25 cellular contexts compared by ENCODE assay signal in genomic region chr2:27238976-27239375, GRCh38. TPM values are rescaled to one million over a fixed set of nuclear protein-coding genes. Genes with fewer than 3 reads are reported as not detected.
DNase-seq lines count a peak whose midpoint lies in the region; ATAC-seq and TF ChIP-seq lines count a peak whose summit lies in the region.
"Had no signal": no experiment of that assay in that cellular context is flagged by ENCODE, and none has a peak within 500 bp of the region (broad histone marks: within the 10 kb centered on the region; RNA-seq: fewer than 3 reads in every experiment).

No MANE protein-coding gene starts in this region.

- H3K9me3 Mint-ChIP-seq in effector memory CD8-positive, alpha-beta T cell: no peaks in the 10 kb centered on the region
- H3K9me3 Mint-ChIP-seq: CD4-positive, alpha-beta T cell; CD8-positive, alpha-beta T cell had no signal

- no peak for TF ChIP-seq CTCF in left ventricle myocardium inferior (IDR thresholded peaks at IDR 0.05; ENCODE audit: borderline replicate concordance)

- no peaks in the 10 kb centered on the region for H3K9me3 ChIP-seq in left ventricle myocardium inferior (replicated peaks)
- H3K9me3 ChIP-seq: A549; BLaER1 treated with 17β-estradiol and CSF1 and Interleukin-3, amounts not matched to agents 10 nM and 100 nM; Caco-2 had no signal

- H3K27ac Mint-ChIP-seq in effector memory CD8-positive, alpha-beta T cell: peak overlapping the region; percentile 15 to 38
- H3K27ac Mint-ChIP-seq: B cell; CD4-positive, alpha-beta T cell; CD8-positive, alpha-beta T cell had no signal

- H3K4me3 ChIP-seq in left ventricle myocardium inferior: no peak overlapping the region
- H3K4me3 ChIP-seq: A549; BLaER1 treated with 17β-estradiol and CSF1 and Interleukin-3, amounts not matched to agents 10 nM and 100 nM; GM12878 had no signal

- intact Hi-C loops in left ventricle myocardium inferior (cut with micrococcal nuclease) (no loop called here), left ventricle myocardium superior (cut with micrococcal nuclease) (no loop called here)

- ATAC-seq in left ventricle myocardium superior (no peak), HG02798 (IDR thresholded peaks at IDR 0.05; ENCODE audit: poor library complexity, unreplicated experiment) (no peak)
- ATAC-seq in effector memory CD8-positive, alpha-beta T cell (replicated peaks): no peak
- ATAC-seq: A549; CD8-positive, alpha-beta T cell; GM12878 had no signal

- peaks cover 17% of the 10 kb centered on the region for H3K4me1 ChIP-seq in left ventricle myocardium inferior
- H3K4me1 ChIP-seq: A549, Caco-2 had no signal

- no peak overlapping the region for H3K4me3 Mint-ChIP-seq in effector memory CD8-positive, alpha-beta T cell
- H3K4me3 Mint-ChIP-seq: B cell; CD4-positive, alpha-beta T cell; CD8-positive, alpha-beta T cell had no signal

- peaks cover 99% of the 10 kb centered on the region for H3K36me3 ChIP-seq in left ventricle myocardium inferior

- H3K36me3 Mint-ChIP-seq in effector memory CD8-positive, alpha-beta T cell (ENCODE audit: insufficient read depth): peaks cover 51% of the 10 kb centered on the region

- peak; percentile 9 for DNase-seq in left ventricle myocardium inferior
- DNase-seq in left ventricle myocardium superior: no peak
- no peak for DNase-seq in effector memory CD8-positive, alpha-beta T cell
- no peak for DNase-seq in H4 (ENCODE audit: low spot score)
- DNase-seq: AML-193; Caco-2; Calu3; CD4-positive, alpha-beta T cell; CD8-positive, alpha-beta T cell; DMS153; DMS53; DMS79; DND-41; EL; GDM1 had no signal

- no peak overlapping the region for H3K27ac ChIP-seq in left ventricle myocardium inferior (replicated peaks)
- H3K27ac ChIP-seq: 22Rv1; A549; BLaER1 treated with 17β-estradiol and CSF1 and Interleukin-3, amounts not matched to agents 10 nM and 100 nM; C4-2B had no signal

- H3K4me1 Mint-ChIP-seq in effector memory CD8-positive, alpha-beta T cell (ENCODE audit: low read depth in 2 of 2): peaks cover 0 to 9% of the 10 kb centered on the region in 2 donors
- H3K4me1 Mint-ChIP-seq: B cell had no signal

- no peaks in the 10 kb centered on the region for H3K27me3 ChIP-seq in left ventricle myocardium inferior (ENCODE audit: low read depth)
- H3K27me3 ChIP-seq: BLaER1 treated with 17β-estradiol and CSF1 and Interleukin-3, amounts not matched to agents 10 nM and 100 nM had no signal

- no peaks in the 10 kb centered on the region for H3K27me3 Mint-ChIP-seq in effector memory CD8-positive, alpha-beta T cell
- H3K27me3 Mint-ChIP-seq: B cell; CD4-positive, alpha-beta T cell had no signal

RNA-seq across cellular contexts. Expression of gene CAD, which starts 21.8 kb away (rescaled TPM):
- total RNA-seq in left ventricle myocardium inferior: 7.7 TPM
- 8.5 TPM for total RNA-seq in left ventricle myocardium superior
- 4.7 and 6.9 TPM in 2 replicates for total RNA-seq in H4 (2014; rRNA removed; shearing (Covaris generic))

RNA-seq across cellular contexts. Expression of gene SLC30A3, which starts 23.9 kb away (rescaled TPM):
- total RNA-seq in left ventricle myocardium inferior: 5.9 TPM
- 9.4 TPM for total RNA-seq in left ventricle myocardium superior
- 0.46 and 0.49 TPM in 2 replicates for total RNA-seq in H4 (2014; rRNA removed; shearing (Covaris generic))
- total RNA-seq: B cell; Calu3; CD4-positive, alpha-beta T cell; CD8-positive, alpha-beta T cell; GM12878 had no signal

RNA-seq across cellular contexts. Expression of gene SLC5A6, which starts 26.9 kb away (rescaled TPM):
- total RNA-seq in left ventricle myocardium inferior (12.0 TPM), left ventricle myocardium superior (13.3 TPM)
- total RNA-seq in H4 (2014; rRNA removed; shearing (Covaris generic)): 22.6 and 26.2 TPM in 2 replicates

RNA-seq across cellular contexts. Expression of gene ATRAID, which starts 27.1 kb away (rescaled TPM):
- total RNA-seq in left ventricle myocardium inferior (121 TPM), left ventricle myocardium superior (112 TPM)
- 196 and 202 TPM in 2 replicates for total RNA-seq in H4 (2014; rRNA removed; shearing (Covaris generic))

RNA-seq across cellular contexts. Expression of gene DNAJC5G, which starts 36.3 kb away (rescaled TPM):
- total RNA-seq in left ventricle myocardium inferior (1.2 TPM), left ventricle myocardium superior (2.1 TPM)
- not detected in 2 replicates for total RNA-seq in H4 (2014; rRNA removed; shearing (Covaris generic))
- total RNA-seq: A172; B cell; Calu3; CD4-positive, alpha-beta T cell; CD8-positive, alpha-beta T cell; Daoy; G401; GM12878 had no signal
